In the genomic region with DNA sequence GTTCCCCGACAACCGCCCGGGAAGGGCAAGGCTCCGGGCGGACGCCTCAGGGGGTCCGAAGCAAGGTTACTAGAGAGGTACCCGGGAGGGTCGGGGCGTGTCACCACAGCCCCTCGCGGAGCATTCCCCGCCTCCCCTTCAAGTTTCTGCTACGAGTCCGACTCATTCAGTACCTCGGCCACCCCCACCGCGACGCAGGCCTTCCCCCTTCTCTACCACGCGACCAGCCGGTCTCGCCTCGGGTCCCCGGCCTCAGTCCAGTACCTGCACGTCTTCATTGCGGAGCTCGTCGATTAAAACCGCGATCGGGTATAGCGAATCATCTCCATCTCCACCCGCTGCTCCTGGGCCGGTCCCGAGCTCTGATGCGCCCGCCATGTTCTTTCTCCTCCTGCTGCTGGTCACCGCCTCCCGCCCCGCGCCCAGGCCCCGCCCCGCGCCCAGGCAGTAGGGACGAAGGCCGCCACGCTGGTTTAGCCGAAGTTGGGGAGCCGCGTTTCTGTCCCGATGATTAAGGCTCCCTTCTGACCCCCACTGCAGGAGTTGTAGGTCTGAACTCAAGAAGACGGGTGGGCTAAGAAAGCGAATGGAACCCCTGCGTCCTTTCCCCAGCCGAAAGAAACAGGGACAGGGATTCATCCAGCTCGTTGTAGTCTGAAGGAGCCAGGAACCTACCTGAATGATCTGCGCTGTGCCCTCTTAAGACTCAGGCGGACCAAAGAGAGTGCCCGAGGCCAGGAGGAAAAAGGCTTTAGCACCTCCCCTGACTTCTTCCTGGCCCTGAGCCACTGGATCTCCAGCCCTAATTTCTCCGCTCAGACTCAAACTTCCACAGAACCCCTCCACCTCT, we compare ENCODE assay signal across 1 cellular context.
TF ChIP-seq lines count a peak whose summit lies in the region.

A gene (minus strand): TSS at position 406 of the 850 bp plus-strand sequence. CDS start 28 bp downstream, at position 378.

TF ChIP-seq in HEK293, 187 proteins besides CTCF, POLR2A, EP300 and RAD21 (continued from another document and continues in another):
- TF ChIP-seq, protein P1, sequence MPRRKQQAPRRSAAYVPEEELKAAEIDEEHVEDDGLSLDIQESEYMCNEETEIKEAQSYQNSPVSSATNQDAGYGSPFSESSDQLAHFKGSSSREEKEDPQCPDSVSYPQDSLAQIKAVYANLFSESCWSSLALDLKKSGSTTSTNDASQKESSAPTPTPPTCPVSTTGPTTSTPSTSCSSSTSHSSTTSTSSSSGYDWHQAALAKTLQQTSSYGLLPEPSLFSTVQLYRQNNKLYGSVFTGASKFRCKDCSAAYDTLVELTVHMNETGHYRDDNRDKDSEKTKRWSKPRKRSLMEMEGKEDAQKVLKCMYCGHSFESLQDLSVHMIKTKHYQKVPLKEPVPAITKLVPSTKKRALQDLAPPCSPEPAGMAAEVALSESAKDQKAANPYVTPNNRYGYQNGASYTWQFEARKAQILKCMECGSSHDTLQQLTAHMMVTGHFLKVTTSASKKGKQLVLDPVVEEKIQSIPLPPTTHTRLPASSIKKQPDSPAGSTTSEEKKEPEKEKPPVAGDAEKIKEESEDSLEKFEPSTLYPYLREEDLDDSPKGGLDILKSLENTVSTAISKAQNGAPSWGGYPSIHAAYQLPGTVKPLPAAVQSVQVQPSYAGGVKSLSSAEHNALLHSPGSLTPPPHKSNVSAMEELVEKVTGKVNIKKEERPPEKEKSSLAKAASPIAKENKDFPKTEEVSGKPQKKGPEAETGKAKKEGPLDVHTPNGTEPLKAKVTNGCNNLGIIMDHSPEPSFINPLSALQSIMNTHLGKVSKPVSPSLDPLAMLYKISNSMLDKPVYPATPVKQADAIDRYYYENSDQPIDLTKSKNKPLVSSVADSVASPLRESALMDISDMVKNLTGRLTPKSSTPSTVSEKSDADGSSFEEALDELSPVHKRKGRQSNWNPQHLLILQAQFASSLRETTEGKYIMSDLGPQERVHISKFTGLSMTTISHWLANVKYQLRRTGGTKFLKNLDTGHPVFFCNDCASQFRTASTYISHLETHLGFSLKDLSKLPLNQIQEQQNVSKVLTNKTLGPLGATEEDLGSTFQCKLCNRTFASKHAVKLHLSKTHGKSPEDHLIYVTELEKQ (tag by site-specific recombination; IDR thresholded peaks at IDR 0.05; ENCODE audit: borderline replicate concordance) = no peak
- TF ChIP-seq ZNF560 (tag by site-specific recombination; IDR thresholded peaks at IDR 0.05; ENCODE audit: borderline replicate concordance) (no peak), ZNF112 (tag by site-specific recombination; IDR thresholded peaks at IDR 0.05) (no peak), ZNF791 (tag by site-specific recombination; IDR thresholded peaks at IDR 0.05) (no peak), ZBTB1 (tag by site-specific recombination; IDR thresholded peaks at IDR 0.05) (no peak), TRIM28 (IDR thresholded peaks at IDR 0.05; ENCODE audit: borderline replicate concordance, low read length) (no peak), ZNF175 (tag by site-specific recombination; IDR thresholded peaks at IDR 0.05) (no peak), REPIN1 (tag by site-specific recombination; IDR thresholded peaks at IDR 0.05; ENCODE audit: low read depth) (no peak), ZSCAN30 (tag by site-specific recombination; IDR thresholded peaks at IDR 0.05) (no peak), ZNF670 (tag by site-specific recombination; IDR thresholded peaks at IDR 0.05; ENCODE audit: low read depth) (no peak), ZNF394 (tag by site-specific recombination; IDR thresholded peaks at IDR 0.05; ENCODE audit: borderline replicate concordance) (no peak; the same call in 1 of the 2 replicates), ZNF223 (tag by site-specific recombination; IDR thresholded peaks at IDR 0.05) (no peak), TCF7L2 (IDR thresholded peaks at IDR 0.05; ENCODE audit: borderline replicate concordance, low read depth, low read length) (no peak), ZNF214 (tag by site-specific recombination; IDR thresholded peaks at IDR 0.05; ENCODE audit: borderline replicate concordance) (no peak), KLF16 (tag by site-specific recombination; IDR thresholded peaks at IDR 0.05) (peak; percentile 41; the same call in 1 of the 2 replicates), KLF9 (tag by site-specific recombination; IDR thresholded peaks at IDR 0.05; ENCODE audit: low read depth) (peak; percentile 67; the same call in 1 of the 2 replicates), ZNF324 (tag by site-specific recombination; IDR thresholded peaks at IDR 0.05) (peak; percentile 10; the same call in 1 of the 2 replicates), ZNF302 (tag by site-specific recombination; IDR thresholded peaks at IDR 0.05; ENCODE audit: low read depth) (no peak), ZNF747 (tag by site-specific recombination; IDR thresholded peaks at IDR 0.05) (no peak), ZBTB48 (tag by site-specific recombination; IDR thresholded peaks at IDR 0.05) (peak; percentile 51), ZNF610 (tag by site-specific recombination; IDR thresholded peaks at IDR 0.05; ENCODE audit: borderline replicate concordance) (no peak), BCL11B (tag by site-specific recombination; IDR thresholded peaks at IDR 0.05; ENCODE audit: low read depth) (no peak), ZNF549 (tag by site-specific recombination; IDR thresholded peaks at IDR 0.05) (no peak), FEZF1 (tag by site-specific recombination; IDR thresholded peaks at IDR 0.05) (no peak)
- TF ChIP-seq, protein P2, sequence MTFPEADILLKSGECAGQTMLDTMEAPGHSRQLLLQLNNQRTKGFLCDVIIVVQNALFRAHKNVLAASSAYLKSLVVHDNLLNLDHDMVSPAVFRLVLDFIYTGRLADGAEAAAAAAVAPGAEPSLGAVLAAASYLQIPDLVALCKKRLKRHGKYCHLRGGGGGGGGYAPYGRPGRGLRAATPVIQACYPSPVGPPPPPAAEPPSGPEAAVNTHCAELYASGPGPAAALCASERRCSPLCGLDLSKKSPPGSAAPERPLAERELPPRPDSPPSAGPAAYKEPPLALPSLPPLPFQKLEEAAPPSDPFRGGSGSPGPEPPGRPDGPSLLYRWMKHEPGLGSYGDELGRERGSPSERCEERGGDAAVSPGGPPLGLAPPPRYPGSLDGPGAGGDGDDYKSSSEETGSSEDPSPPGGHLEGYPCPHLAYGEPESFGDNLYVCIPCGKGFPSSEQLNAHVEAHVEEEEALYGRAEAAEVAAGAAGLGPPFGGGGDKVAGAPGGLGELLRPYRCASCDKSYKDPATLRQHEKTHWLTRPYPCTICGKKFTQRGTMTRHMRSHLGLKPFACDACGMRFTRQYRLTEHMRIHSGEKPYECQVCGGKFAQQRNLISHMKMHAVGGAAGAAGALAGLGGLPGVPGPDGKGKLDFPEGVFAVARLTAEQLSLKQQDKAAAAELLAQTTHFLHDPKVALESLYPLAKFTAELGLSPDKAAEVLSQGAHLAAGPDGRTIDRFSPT (tag by site-specific recombination; IDR thresholded peaks at IDR 0.05) = no peak
- TF ChIP-seq, protein P3, sequence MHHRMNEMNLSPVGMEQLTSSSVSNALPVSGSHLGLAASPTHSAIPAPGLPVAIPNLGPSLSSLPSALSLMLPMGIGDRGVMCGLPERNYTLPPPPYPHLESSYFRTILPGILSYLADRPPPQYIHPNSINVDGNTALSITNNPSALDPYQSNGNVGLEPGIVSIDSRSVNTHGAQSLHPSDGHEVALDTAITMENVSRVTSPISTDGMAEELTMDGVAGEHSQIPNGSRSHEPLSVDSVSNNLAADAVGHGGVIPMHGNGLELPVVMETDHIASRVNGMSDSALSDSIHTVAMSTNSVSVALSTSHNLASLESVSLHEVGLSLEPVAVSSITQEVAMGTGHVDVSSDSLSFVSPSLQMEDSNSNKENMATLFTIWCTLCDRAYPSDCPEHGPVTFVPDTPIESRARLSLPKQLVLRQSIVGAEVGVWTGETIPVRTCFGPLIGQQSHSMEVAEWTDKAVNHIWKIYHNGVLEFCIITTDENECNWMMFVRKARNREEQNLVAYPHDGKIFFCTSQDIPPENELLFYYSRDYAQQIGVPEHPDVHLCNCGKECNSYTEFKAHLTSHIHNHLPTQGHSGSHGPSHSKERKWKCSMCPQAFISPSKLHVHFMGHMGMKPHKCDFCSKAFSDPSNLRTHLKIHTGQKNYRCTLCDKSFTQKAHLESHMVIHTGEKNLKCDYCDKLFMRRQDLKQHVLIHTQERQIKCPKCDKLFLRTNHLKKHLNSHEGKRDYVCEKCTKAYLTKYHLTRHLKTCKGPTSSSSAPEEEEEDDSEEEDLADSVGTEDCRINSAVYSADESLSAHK (tag by site-specific recombination; IDR thresholded peaks at IDR 0.05) = no peak
- TF ChIP-seq, protein P4, sequence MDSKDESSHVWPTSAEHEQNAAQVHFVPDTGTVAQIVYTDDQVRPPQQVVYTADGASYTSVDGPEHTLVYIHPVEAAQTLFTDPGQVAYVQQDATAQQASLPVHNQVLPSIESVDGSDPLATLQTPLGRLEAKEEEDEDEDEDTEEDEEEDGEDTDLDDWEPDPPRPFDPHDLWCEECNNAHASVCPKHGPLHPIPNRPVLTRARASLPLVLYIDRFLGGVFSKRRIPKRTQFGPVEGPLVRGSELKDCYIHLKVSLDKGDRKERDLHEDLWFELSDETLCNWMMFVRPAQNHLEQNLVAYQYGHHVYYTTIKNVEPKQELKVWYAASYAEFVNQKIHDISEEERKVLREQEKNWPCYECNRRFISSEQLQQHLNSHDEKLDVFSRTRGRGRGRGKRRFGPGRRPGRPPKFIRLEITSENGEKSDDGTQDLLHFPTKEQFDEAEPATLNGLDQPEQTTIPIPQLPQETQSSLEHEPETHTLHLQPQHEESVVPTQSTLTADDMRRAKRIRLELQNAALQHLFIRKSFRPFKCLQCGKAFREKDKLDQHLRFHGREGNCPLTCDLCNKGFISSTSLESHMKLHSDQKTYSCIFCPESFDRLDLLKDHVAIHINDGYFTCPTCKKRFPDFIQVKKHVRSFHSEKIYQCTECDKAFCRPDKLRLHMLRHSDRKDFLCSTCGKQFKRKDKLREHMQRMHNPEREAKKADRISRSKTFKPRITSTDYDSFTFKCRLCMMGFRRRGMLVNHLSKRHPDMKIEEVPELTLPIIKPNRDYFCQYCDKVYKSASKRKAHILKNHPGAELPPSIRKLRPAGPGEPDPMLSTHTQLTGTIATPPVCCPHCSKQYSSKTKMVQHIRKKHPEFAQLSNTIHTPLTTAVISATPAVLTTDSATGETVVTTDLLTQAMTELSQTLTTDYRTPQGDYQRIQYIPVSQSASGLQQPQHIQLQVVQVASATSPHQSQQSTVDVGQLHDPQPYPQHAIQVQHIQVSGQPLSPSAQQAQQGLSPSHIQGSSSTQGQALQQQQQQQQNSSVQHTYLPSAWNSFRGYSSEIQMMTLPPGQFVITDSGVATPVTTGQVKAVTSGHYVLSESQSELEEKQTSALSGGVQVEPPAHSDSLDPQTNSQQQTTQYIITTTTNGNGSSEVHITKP (tag by site-specific recombination; IDR thresholded peaks at IDR 0.05) = peak; percentile 89
- TF ChIP-seq, protein P5, sequence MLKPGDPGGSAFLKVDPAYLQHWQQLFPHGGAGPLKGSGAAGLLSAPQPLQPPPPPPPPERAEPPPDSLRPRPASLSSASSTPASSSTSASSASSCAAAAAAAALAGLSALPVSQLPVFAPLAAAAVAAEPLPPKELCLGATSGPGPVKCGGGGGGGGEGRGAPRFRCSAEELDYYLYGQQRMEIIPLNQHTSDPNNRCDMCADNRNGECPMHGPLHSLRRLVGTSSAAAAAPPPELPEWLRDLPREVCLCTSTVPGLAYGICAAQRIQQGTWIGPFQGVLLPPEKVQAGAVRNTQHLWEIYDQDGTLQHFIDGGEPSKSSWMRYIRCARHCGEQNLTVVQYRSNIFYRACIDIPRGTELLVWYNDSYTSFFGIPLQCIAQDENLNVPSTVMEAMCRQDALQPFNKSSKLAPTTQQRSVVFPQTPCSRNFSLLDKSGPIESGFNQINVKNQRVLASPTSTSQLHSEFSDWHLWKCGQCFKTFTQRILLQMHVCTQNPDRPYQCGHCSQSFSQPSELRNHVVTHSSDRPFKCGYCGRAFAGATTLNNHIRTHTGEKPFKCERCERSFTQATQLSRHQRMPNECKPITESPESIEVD (tag by site-specific recombination; IDR thresholded peaks at IDR 0.05) = no peak
- TF ChIP-seq, protein P6, sequence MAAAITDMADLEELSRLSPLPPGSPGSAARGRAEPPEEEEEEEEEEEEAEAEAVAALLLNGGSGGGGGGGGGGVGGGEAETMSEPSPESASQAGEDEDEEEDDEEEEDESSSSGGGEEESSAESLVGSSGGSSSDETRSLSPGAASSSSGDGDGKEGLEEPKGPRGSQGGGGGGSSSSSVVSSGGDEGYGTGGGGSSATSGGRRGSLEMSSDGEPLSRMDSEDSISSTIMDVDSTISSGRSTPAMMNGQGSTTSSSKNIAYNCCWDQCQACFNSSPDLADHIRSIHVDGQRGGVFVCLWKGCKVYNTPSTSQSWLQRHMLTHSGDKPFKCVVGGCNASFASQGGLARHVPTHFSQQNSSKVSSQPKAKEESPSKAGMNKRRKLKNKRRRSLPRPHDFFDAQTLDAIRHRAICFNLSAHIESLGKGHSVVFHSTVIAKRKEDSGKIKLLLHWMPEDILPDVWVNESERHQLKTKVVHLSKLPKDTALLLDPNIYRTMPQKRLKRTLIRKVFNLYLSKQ (tag by site-specific recombination; IDR thresholded peaks at IDR 0.05; ENCODE audit: borderline replicate concordance) = no peak
- TF ChIP-seq, protein P7, sequence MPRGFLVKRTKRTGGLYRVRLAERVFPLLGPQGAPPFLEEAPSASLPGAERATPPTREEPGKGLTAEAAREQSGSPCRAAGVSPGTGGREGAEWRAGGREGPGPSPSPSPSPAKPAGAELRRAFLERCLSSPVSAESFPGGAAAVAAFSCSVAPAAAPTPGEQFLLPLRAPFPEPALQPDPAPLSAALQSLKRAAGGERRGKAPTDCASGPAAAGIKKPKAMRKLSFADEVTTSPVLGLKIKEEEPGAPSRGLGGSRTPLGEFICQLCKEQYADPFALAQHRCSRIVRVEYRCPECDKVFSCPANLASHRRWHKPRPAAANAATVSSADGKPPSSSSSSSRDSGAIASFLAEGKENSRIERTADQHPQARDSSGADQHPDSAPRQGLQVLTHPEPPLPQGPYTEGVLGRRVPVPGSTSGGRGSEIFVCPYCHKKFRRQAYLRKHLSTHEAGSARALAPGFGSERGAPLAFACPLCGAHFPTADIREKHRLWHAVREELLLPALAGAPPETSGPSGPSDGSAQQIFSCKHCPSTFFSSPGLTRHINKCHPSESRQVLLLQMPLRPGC (tag by site-specific recombination; IDR thresholded peaks at IDR 0.05) = no peak
- TF ChIP-seq, protein P8, sequence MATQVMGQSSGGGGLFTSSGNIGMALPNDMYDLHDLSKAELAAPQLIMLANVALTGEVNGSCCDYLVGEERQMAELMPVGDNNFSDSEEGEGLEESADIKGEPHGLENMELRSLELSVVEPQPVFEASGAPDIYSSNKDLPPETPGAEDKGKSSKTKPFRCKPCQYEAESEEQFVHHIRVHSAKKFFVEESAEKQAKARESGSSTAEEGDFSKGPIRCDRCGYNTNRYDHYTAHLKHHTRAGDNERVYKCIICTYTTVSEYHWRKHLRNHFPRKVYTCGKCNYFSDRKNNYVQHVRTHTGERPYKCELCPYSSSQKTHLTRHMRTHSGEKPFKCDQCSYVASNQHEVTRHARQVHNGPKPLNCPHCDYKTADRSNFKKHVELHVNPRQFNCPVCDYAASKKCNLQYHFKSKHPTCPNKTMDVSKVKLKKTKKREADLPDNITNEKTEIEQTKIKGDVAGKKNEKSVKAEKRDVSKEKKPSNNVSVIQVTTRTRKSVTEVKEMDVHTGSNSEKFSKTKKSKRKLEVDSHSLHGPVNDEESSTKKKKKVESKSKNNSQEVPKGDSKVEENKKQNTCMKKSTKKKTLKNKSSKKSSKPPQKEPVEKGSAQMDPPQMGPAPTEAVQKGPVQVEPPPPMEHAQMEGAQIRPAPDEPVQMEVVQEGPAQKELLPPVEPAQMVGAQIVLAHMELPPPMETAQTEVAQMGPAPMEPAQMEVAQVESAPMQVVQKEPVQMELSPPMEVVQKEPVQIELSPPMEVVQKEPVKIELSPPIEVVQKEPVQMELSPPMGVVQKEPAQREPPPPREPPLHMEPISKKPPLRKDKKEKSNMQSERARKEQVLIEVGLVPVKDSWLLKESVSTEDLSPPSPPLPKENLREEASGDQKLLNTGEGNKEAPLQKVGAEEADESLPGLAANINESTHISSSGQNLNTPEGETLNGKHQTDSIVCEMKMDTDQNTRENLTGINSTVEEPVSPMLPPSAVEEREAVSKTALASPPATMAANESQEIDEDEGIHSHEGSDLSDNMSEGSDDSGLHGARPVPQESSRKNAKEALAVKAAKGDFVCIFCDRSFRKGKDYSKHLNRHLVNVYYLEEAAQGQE (tag by site-specific recombination; IDR thresholded peaks at IDR 0.05) = peak; percentile 41; the same call in 1 of the 2 replicates
